In the genomic region with DNA sequence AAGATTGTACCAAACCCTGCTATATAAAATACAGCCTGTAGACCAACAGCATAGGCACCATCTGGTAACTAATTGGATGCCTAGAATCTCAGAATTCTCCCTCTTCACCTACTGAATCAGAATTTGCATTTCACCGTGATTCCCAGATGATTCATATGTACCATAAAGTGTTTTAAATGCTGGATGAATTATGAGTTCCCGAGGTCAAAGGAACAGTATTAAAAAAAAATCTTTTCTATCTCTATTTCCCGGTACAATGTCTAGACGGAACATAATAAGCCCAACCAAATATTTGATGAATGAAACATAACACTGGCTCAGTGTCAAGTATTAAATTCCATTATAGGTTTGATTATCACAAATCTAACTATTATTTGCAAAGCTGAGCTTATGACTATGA, we compare ENCODE assay signal across 15 cellular contexts.
DNase-seq lines count a peak whose midpoint lies in the region; ATAC-seq and TF ChIP-seq lines count a peak whose summit lies in the region.
"Had no signal": no experiment of that assay in that cellular context is flagged by ENCODE, and none has a peak within 500 bp of the region (broad histone marks: within the 10 kb centered on the region; RNA-seq: fewer than 3 reads in every experiment).

No MANE protein-coding gene starts in this region.

- H3K4me3 ChIP-seq in body of pancreas (no peak overlapping the region), skeletal muscle satellite cell (ENCODE audit: low read length) (peak overlapping the region; percentile 10)
- no peak overlapping the region for H3K4me3 ChIP-seq in effector memory CD4-positive, alpha-beta T cell (ENCODE audit: insufficient read depth, low read depth, low read length, poor library complexity, severe bottlenecking)
- H3K4me3 ChIP-seq: heart left ventricle had no signal

- TF ChIP-seq CTCF in body of pancreas (IDR thresholded peaks at IDR 0.05) (no peak), foreskin keratinocyte (conservative IDR thresholded peaks at IDR 0.05) (no peak), nephron progenitor cell (IDR thresholded peaks at IDR 0.05) (no peak)

- H3K4me1 Mint-ChIP-seq in nephron progenitor cell, result peaks cover 15% of the 10 kb centered on the region
- H3K4me1 Mint-ChIP-seq: T-cell had no signal

- H3K9ac ChIP-seq in skeletal muscle satellite cell (ENCODE audit: low read depth, low read length), result peak overlapping the region; percentile 37

- no peak overlapping the region for H3K4me3 Mint-ChIP-seq in nephron progenitor cell
- H3K4me3 Mint-ChIP-seq: CD8-positive, alpha-beta T cell; T-cell; WTC11 had no signal

- ATAC-seq in body of pancreas (peak; percentile 49), foreskin keratinocyte (peak; percentile 72)
- ATAC-seq: CD8-positive, alpha-beta T cell; T-cell; WTC11 had no signal

- no peaks in the 10 kb centered on the region for H3K9me3 Mint-ChIP-seq in nephron progenitor cell
- H3K9me3 Mint-ChIP-seq: CD8-positive, alpha-beta T cell had no signal

- H3K27me3 Mint-ChIP-seq in nephron progenitor cell (ENCODE audit: low read depth, poor library complexity), result peaks cover 4% of the 10 kb centered on the region
- H3K27me3 Mint-ChIP-seq: T-cell had no signal

- H3K4me1 ChIP-seq in body of pancreas, result peaks cover 10% of the 10 kb centered on the region
- H3K4me1 ChIP-seq in foreskin keratinocyte, result peaks cover 50% of the 10 kb centered on the region
- peaks cover 55% of the 10 kb centered on the region for H3K4me1 ChIP-seq in skeletal muscle satellite cell (ENCODE audit: control insufficient read depth, insufficient read depth, low read length)
- H3K4me1 ChIP-seq in effector memory CD4-positive, alpha-beta T cell (ENCODE audit: control insufficient read depth, insufficient read depth, low read length, poor library complexity, severe bottlenecking), result no peaks in the 10 kb centered on the region

- H3K36me3 ChIP-seq in body of pancreas (replicated peaks in 1 of 2; ENCODE audit: insufficient read depth in 1 of 2, low read depth in 2 of 2) (no peaks in the 10 kb centered on the region), skeletal muscle satellite cell (ENCODE audit: insufficient read depth, low read length) (no peaks in the 10 kb centered on the region)
- no peaks in the 10 kb centered on the region for H3K36me3 ChIP-seq in effector memory CD4-positive, alpha-beta T cell (ENCODE audit: control insufficient read depth, insufficient read depth, low read length)
- H3K36me3 ChIP-seq: heart left ventricle had no signal

- peak overlapping the region; percentile 20 for H3K4me2 ChIP-seq in skeletal muscle satellite cell (ENCODE audit: low read length)

- no peak for TF ChIP-seq POLR2A in body of pancreas (IDR thresholded peaks at IDR 0.05)

- no peaks in the 10 kb centered on the region for H3K36me3 Mint-ChIP-seq in nephron progenitor cell (ENCODE audit: low read depth)
- H3K36me3 Mint-ChIP-seq: CD8-positive, alpha-beta T cell; T-cell; WTC11 had no signal

- H3K9me3 ChIP-seq in body of pancreas, result no peaks in the 10 kb centered on the region
- no peaks in the 10 kb centered on the region for H3K9me3 ChIP-seq in skeletal muscle satellite cell (replicated peaks; ENCODE audit: low read length)
- H3K9me3 ChIP-seq in effector memory CD4-positive, alpha-beta T cell (ENCODE audit: control insufficient read depth, low read length), result no peaks in the 10 kb centered on the region
- H3K9me3 ChIP-seq: heart left ventricle had no signal

- DNase-seq in HT-29 (ENCODE audit: low spot score), result peak; percentile 86
- no peak for DNase-seq in body of pancreas
- peak; percentile 82 to 89 for DNase-seq in foreskin keratinocyte
- DNase-seq in nephron progenitor cell, result no peak
- no peak for DNase-seq in activated CD4-positive, alpha-beta T cell treated with anti-CD3 and anti-CD28 coated beads for 48 hours
- no peak for DNase-seq in G401 (ENCODE audit: low spot score)
- no peak for DNase-seq in effector memory CD4-positive, alpha-beta T cell
- DNase-seq: CD8-positive, alpha-beta T cell; heart left ventricle; NCI-H2029 treated with DMSO at 0.1 percent for 48 hours; NCI-H526 treated with DMSO at 0.1 percent for 48 hours; stimulated activated CD4-positive, alpha-beta T cell treated with anti-CD3 and anti-CD28 coated beads, Interleukin-15, amount 100 ng/mL, for 24 hours; T-cell had no signal

- H3K27me3 ChIP-seq in body of pancreas, result no peaks in the 10 kb centered on the region
- H3K27me3 ChIP-seq in foreskin keratinocyte, result no peaks in the 10 kb centered on the region
- H3K27me3 ChIP-seq in skeletal muscle satellite cell (ENCODE audit: control insufficient read depth, insufficient read depth, low read length), result no peaks in the 10 kb centered on the region
- no peaks in the 10 kb centered on the region for H3K27me3 ChIP-seq in effector memory CD4-positive, alpha-beta T cell (replicated peaks; ENCODE audit: control insufficient read depth, insufficient read depth, low read length, poor library complexity, severe bottlenecking)
- H3K27me3 ChIP-seq: heart left ventricle had no signal

- WGBS in body of pancreas, 2 donors, result 26 to 35% methylated on average over 4 of the region's 4 CpGs

- intact Hi-C loops in body of pancreas (cut with DNase I), result no loop called here

- no peak overlapping the region for H3K27ac Mint-ChIP-seq in nephron progenitor cell
- H3K27ac Mint-ChIP-seq: CD8-positive, alpha-beta T cell; T-cell; WTC11 had no signal

- H3K27ac ChIP-seq in body of pancreas, result peak overlapping the region in 1 of 4 donors; percentile 2
- H3K27ac ChIP-seq in foreskin keratinocyte, result no peak overlapping the region
- no peak overlapping the region for H3K27ac ChIP-seq in effector memory CD4-positive, alpha-beta T cell (ENCODE audit: insufficient read depth, low read length, poor library complexity, severe bottlenecking)
- H3K27ac ChIP-seq: heart left ventricle had no signal

- in situ Hi-C loops in G401 (cut with HindIII; ENCODE audit: low sequenced_read_pairs), result no loop called here

Comparison
In these comparisons a context has a peak if more than half of its experiments do, and no peak if none do; other contexts are left out.
1. DNase-seq: peak in HT-29 (single experiment) and foreskin keratinocyte (2 of 2); none in body of pancreas (0 of 4), nephron progenitor cell (single experiment), activated CD4-positive, alpha-beta T cell treated with anti-CD3 and anti-CD28 coated beads for 48 hours (single experiment), G401 (single experiment) and effector memory CD4-positive, alpha-beta T cell (0 of 3).